In the genomic region with DNA sequence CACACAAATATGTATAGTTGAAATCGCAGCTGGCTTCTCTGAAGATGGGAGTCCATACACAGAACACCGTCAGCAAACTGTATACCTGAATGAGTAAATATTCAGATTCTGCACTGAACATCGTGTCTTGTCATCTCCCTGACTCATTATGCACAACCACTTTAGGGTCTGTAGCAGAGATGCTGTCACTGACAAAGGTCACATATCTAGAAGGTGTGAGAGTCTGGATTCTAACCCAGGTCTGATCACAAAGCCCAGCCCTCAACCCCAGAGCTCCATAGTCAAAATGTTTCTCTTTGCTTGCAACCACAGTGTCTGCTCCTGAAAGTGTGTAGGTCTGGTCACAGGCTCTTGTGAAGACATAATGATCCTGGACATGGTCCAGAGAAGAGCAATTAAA, we compare ENCODE assay signal across 22 cellular contexts.
DNase-seq lines count a peak whose midpoint lies in the region; ATAC-seq lines count a peak whose summit lies in the region.
"Had no signal": no experiment of that assay in that cellular context is flagged by ENCODE, and none has a peak within 500 bp of the region (broad histone marks: within the 10 kb centered on the region; RNA-seq: fewer than 3 reads in every experiment).

No MANE protein-coding gene starts in this region.

- H2BK5ac ChIP-seq in mesendoderm (ENCODE audit: low read length): no peak overlapping the region

- no peak overlapping the region for H3K23ac ChIP-seq in mesendoderm (ENCODE audit: low read length)

- H3K36me3 ChIP-seq in mesendoderm (ENCODE audit: control insufficient read depth, insufficient read depth, low read length): no peaks in the 10 kb centered on the region
- H3K36me3 ChIP-seq: BE2C had no signal

- H3K27me3 ChIP-seq in mesendoderm (ENCODE audit: insufficient read depth, low read length, poor library complexity): no peaks in the 10 kb centered on the region
- H3K27me3 ChIP-seq: BE2C had no signal

- H3K56ac ChIP-seq in mesendoderm (ENCODE audit: low read length): no peak overlapping the region

- no peak overlapping the region for H4K5ac ChIP-seq in mesendoderm (ENCODE audit: low read length)

- ATAC-seq in activated CD4-positive, CD25-positive, alpha-beta regulatory T cell treated with anti-CD3 and anti-CD28 coated beads, Interleukin-2, amount 50 U/mL, for 24 hours: peak; percentile 52 to 56
- peak; percentile 73 to 81 for ATAC-seq in activated T-cell treated with anti-CD3 and anti-CD28 coated beads, Interleukin-2, amount 50 U/mL, for 72 hours (replicated peaks in 1 of 2)
- peak; percentile 58 for ATAC-seq in stimulated activated naive CD8-positive, alpha-beta T cell treated with anti-CD3 and anti-CD28 coated beads, Interleukin-15, Interleukin-2, amounts not matched to agents 100 U/mL and 50 U/mL, for 24 hours
- ATAC-seq: HCT116, Panc1 had no signal

- H3K4me1 Mint-ChIP-seq in activated T-cell treated with anti-CD3 and anti-CD28 coated beads, Interleukin-2, amount 50 U/mL, for 72 hours (ENCODE audit: low read depth): peaks cover 41% of the 10 kb centered on the region
- H3K4me1 Mint-ChIP-seq in activated T-cell treated with anti-CD3 and anti-CD28 coated beads, Interleukin-2, amount 50 U/mL, for 24 hours (ENCODE audit: low read depth): peaks cover 33% of the 10 kb centered on the region

- H3K27ac Mint-ChIP-seq in activated T-cell treated with anti-CD3 and anti-CD28 coated beads, Interleukin-2, amount 50 U/mL, for 72 hours: no peak overlapping the region
- H3K27ac Mint-ChIP-seq in activated T-cell treated with anti-CD3 and anti-CD28 coated beads, Interleukin-2, amount 50 U/mL, for 24 hours: no peak overlapping the region

- H3K18ac ChIP-seq in mesendoderm (ENCODE audit: low read length): no peak overlapping the region

- no peak overlapping the region for H2AK5ac ChIP-seq in mesendoderm (ENCODE audit: low read length)

- no peaks in the 10 kb centered on the region for H3K9me3 Mint-ChIP-seq in activated T-cell treated with anti-CD3 and anti-CD28 coated beads, Interleukin-2, amount 50 U/mL, for 72 hours
- H3K9me3 Mint-ChIP-seq in activated T-cell treated with anti-CD3 and anti-CD28 coated beads, Interleukin-2, amount 50 U/mL, for 24 hours: no peaks in the 10 kb centered on the region

- no peak overlapping the region for H3K27ac ChIP-seq in mesendoderm (ENCODE audit: low read depth, low read length)

- no peaks in the 10 kb centered on the region for H3K36me3 Mint-ChIP-seq in activated T-cell treated with anti-CD3 and anti-CD28 coated beads, Interleukin-2, amount 50 U/mL, for 72 hours (ENCODE audit: insufficient read depth in 2 of 2)
- H3K36me3 Mint-ChIP-seq in activated T-cell treated with anti-CD3 and anti-CD28 coated beads, Interleukin-2, amount 50 U/mL, for 24 hours (ENCODE audit: low read depth): no peaks in the 10 kb centered on the region

- H3K27me3 Mint-ChIP-seq in activated T-cell treated with anti-CD3 and anti-CD28 coated beads, Interleukin-2, amount 50 U/mL, for 72 hours (ENCODE audit: low read depth): peaks cover 10% of the 10 kb centered on the region
- peaks cover 3% of the 10 kb centered on the region for H3K27me3 Mint-ChIP-seq in activated T-cell treated with anti-CD3 and anti-CD28 coated beads, Interleukin-2, amount 50 U/mL, for 24 hours

- no peak overlapping the region for H3K9ac ChIP-seq in mesendoderm (ENCODE audit: low read length)

- H3K4me2 ChIP-seq in mesendoderm (ENCODE audit: low read length): no peak overlapping the region

- H3K4me1 ChIP-seq in mesendoderm (ENCODE audit: control insufficient read depth, low read depth, low read length): peaks cover 4% of the 10 kb centered on the region
- H3K4me1 ChIP-seq: BE2C had no signal

- no peak overlapping the region for H2BK15ac ChIP-seq in mesendoderm (replicated peaks; ENCODE audit: low read depth)

- H3K4me3 ChIP-seq in mesendoderm (ENCODE audit: low read length): no peak overlapping the region

- no peak for DNase-seq in activated CD4-positive, CD25-positive, alpha-beta regulatory T cell treated with anti-CD3 and anti-CD28 coated beads, Interleukin-2, amount 50 U/mL, for 72 hours
- peak; percentile 24 to 33 for DNase-seq in activated T-cell treated with anti-CD3 and anti-CD28 coated beads, Interleukin-2, amount 50 U/mL, for 72 hours
- DNase-seq in activated T-cell treated with anti-CD3 and anti-CD28 coated beads, Interleukin-2, amount 50 U/mL, for 24 hours: no peak
- DNase-seq in mesendoderm (peak; percentile 19), NOMO-1 treated with dmso at 0.1 percent for 144 hours (lab: John Stamatoyannopoulos, UW; ENCODE audit: unreplicated experiment) (no peak)
- no peak for DNase-seq in stimulated activated naive CD8-positive, alpha-beta T cell treated with anti-CD3 and anti-CD28 coated beads, Interleukin-15, Interleukin-2, amounts not matched to agents 100 U/mL and 50 U/mL, for 24 hours
- DNase-seq: BE2C; EL; GF-D8; GOT3; KBM-7; MM.1S; NCI-H1048; NCI-H1694; NCI-H2081; NCI-H446 treated with DMSO at 0.1 percent for 48 hours; NCI-H526 treated with DMSO at 0.1 percent for 48 hours; NK-92 treated with Interleukin-12 subunit alpha and Interleukin-12 subunit beta, amount 100 ng/mL, for 24 hours; SIG-M5 had no signal

- H3K79me1 ChIP-seq in mesendoderm (ENCODE audit: low read length): no peaks in the 10 kb centered on the region

- no peak overlapping the region for H3K4ac ChIP-seq in mesendoderm (ENCODE audit: low read depth, low read length)

- WGBS in mesendoderm (ENCODE audit: extremely low coverage, insufficient coverage, low lambda C conversion rate): no CpG with 5 or more reads among the region's 3 CpGs

- peak overlapping the region in 1 of 2 donors; percentile 52 for H3K4me3 Mint-ChIP-seq in activated T-cell treated with anti-CD3 and anti-CD28 coated beads, Interleukin-2, amount 50 U/mL, for 72 hours
- no peak overlapping the region for H3K4me3 Mint-ChIP-seq in activated T-cell treated with anti-CD3 and anti-CD28 coated beads, Interleukin-2, amount 50 U/mL, for 24 hours

- H3K79me2 ChIP-seq in mesendoderm (ENCODE audit: control insufficient read depth, insufficient read depth, low read length): no peaks in the 10 kb centered on the region

- H4K8ac ChIP-seq in mesendoderm (ENCODE audit: low read depth, low read length): no peak overlapping the region

- no peak overlapping the region for H2BK120ac ChIP-seq in mesendoderm (ENCODE audit: low read depth, low read length)

Comparison
In these comparisons a context has a peak if more than half of its experiments do, and no peak if none do; other contexts are left out.
1. DNase-seq: peak in activated T-cell treated with anti-CD3 and anti-CD28 coated beads, Interleukin-2, amount 50 U/mL, for 72 hours (2 of 2) and mesendoderm (single experiment); none in activated CD4-positive, CD25-positive, alpha-beta regulatory T cell treated with anti-CD3 and anti-CD28 coated beads, Interleukin-2, amount 50 U/mL, for 72 hours (single experiment), activated T-cell treated with anti-CD3 and anti-CD28 coated beads, Interleukin-2, amount 50 U/mL, for 24 hours (single experiment), stimulated activated naive CD8-positive, alpha-beta T cell treated with anti-CD3 and anti-CD28 coated beads, Interleukin-15, Interleukin-2, amounts not matched to agents 100 U/mL and 50 U/mL, for 24 hours (single experiment) and NOMO-1 treated with dmso at 0.1 percent for 144 hours (single experiment).
2. Peak in every context shown above with its lines, with median percentiles within 50 percentile points of each other: ATAC-seq.